Comparison of ENCODE assay signal across 17 cellular contexts in the genomic region with DNA sequence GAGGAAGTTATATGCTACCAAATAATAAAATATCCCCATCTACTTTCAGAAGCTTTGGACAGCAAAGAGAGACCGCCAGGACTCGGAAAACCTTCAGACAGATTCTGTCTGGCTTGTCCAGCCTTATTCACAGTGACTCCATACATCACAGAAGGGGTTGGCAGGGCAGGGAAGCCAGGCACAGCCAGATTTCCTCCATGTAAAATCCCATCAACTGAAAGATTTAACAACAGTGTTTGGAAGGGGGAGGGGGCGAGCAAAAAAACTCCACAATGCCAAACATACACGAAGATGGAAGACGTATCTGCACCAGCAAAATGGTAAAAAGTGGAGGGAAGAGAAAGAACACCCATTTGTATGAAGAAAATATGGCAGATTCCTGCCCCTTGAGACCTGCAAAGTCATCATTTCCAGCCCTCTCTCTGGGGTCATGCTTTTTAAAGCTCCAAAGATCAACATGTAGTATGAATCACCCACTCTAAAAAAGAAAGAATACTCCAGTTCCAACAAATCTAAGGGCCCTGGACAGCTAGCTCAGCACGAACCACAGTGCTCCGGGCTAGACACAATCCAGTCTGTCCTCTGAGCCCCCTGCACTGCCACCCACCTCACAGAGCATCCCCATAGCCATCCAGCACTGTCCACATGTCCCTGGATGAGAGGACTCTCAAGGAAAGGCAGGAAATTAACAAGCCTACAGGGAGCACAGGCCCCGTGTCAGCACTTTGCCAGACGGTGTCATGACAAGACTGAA.
DNase-seq lines count a peak whose midpoint lies in the region; TF ChIP-seq lines count a peak whose summit lies in the region.
"Had no signal": no experiment of that assay in that cellular context is flagged by ENCODE, and none has a peak within 500 bp of the region (broad histone marks: within the 10 kb centered on the region; RNA-seq: fewer than 3 reads in every experiment).

No MANE protein-coding gene starts in this region.

- peak overlapping the region; percentile 37 for H3K27ac ChIP-seq in SJSA1
- H3K27ac ChIP-seq in smooth muscle cell (ENCODE audit: low read depth) = peak overlapping the region; percentile 68
- H3K27ac ChIP-seq: C4-2B, lower lobe of right lung, neural progenitor cell had no signal

- no peaks in the 10 kb centered on the region for H3F3A ChIP-seq in smooth muscle cell (ENCODE audit: low read depth)

- H3K27me3 ChIP-seq in SJSA1 (replicated peaks) (no peaks in the 10 kb centered on the region), smooth muscle cell (ENCODE audit: low read depth) (no peaks in the 10 kb centered on the region)

- no peaks in the 10 kb centered on the region for H3K79me2 ChIP-seq in smooth muscle cell (ENCODE audit: low read depth)

- WGBS in smooth muscle cell (ENCODE audit: low lambda C conversion rate) = 60% methylated on average over 9 of the region's 9 CpGs

- H3K4me3 ChIP-seq in SJSA1 (no peak overlapping the region), smooth muscle cell (no peak overlapping the region)
- H3K4me3 ChIP-seq: lower lobe of right lung, neural progenitor cell had no signal

- H3K4me1 ChIP-seq in SJSA1 (replicated peaks) (peaks cover 13% of the 10 kb centered on the region), smooth muscle cell (ENCODE audit: low read depth) (no peaks in the 10 kb centered on the region)
- H3K4me1 ChIP-seq: lower lobe of right lung had no signal

- no peak for TF ChIP-seq CTCF in GM13976 (IDR thresholded peaks at IDR 0.05; ENCODE audit: borderline replicate concordance, control extremely low read depth, extremely low read depth, insufficient read depth, missing control alignments)
- TF ChIP-seq CTCF in smooth muscle cell (IDR thresholded peaks at IDR 0.05; ENCODE audit: borderline replicate concordance, insufficient read depth, poor library complexity, severe bottlenecking) = no peak

- no peaks in the 10 kb centered on the region for H3K36me3 ChIP-seq in SJSA1
- H3K36me3 ChIP-seq in smooth muscle cell (ENCODE audit: low read depth) = no peaks in the 10 kb centered on the region
- H3K36me3 ChIP-seq: lower lobe of right lung, neural progenitor cell had no signal

- in situ Hi-C loops in GM13976 (cut with MboI; ENCODE audit: low sequenced_read_pairs, unreplicated experiment) = no loop called here

- H2AFZ ChIP-seq in smooth muscle cell (ENCODE audit: low read depth) = peak overlapping the region; percentile 44
- H2AFZ ChIP-seq: neural progenitor cell had no signal

- H3K9ac ChIP-seq in smooth muscle cell (ENCODE audit: low read depth) = no peak overlapping the region
- H3K9ac ChIP-seq: neural progenitor cell, SK-N-SH had no signal

- DNase-seq in GM13976 (ENCODE audit: low spot score) = peak; percentile 12
- DNase-seq in SJSA1 (ENCODE audit: low read depth in 1 of 2, low spot score in 2 of 2) = peak; percentile 44 to 57
- peak; percentile 12 for DNase-seq in iris pigment epithelial cell (ENCODE audit: low read depth)
- DNase-seq in smooth muscle cell (lab: John Stamatoyannopoulos, UW; ENCODE audit: unreplicated experiment) = no peak
- no peak for DNase-seq in NCI-H748 (lab: John Stamatoyannopoulos, UW; ENCODE audit: unreplicated experiment)
- no peak for DNase-seq in NOMO-1 treated with dmso at 0.1 percent for 144 hours (lab: John Stamatoyannopoulos, UW; ENCODE audit: unreplicated experiment)
- no peak for DNase-seq in posterior vena cava (ENCODE audit: low spot score)
- DNase-seq in NCI-H2171 treated with DMSO at 0.1 percent for 48 hours (lab: John Stamatoyannopoulos, UW) = no peak
- DNase-seq: activated CD4-positive, alpha-beta T cell treated with anti-CD3 and anti-CD28 coated beads, Interleukin-2, amount 50 U/mL, for 1 hour; HCEC 1CT; lower lobe of right lung; NCI-H1048; NCI-H2227 treated with DMSO at 0.1 percent for 48 hours; SK-N-SH; stimulated activated naive CD4-positive, alpha-beta T cell had no signal

- intact Hi-C loops in posterior vena cava (cut with DNase I) = no loop called here

- no peaks in the 10 kb centered on the region for H3K9me3 ChIP-seq in SJSA1 (replicated peaks)
- no peaks in the 10 kb centered on the region for H3K9me3 ChIP-seq in smooth muscle cell (replicated peaks; ENCODE audit: low read depth)
- H3K9me3 ChIP-seq: lower lobe of right lung, SK-N-SH had no signal

- H4K20me1 ChIP-seq in smooth muscle cell (ENCODE audit: low read depth) = no peaks in the 10 kb centered on the region

- no peak overlapping the region for H3K4me2 ChIP-seq in smooth muscle cell
- H3K4me2 ChIP-seq: neural progenitor cell, SK-N-SH had no signal

Comparison
In these comparisons a context has a peak if more than half of its experiments do, and no peak if none do; other contexts are left out.
1. DNase-seq: peak in GM13976 (single experiment), SJSA1 (2 of 2) and iris pigment epithelial cell (single experiment); none in smooth muscle cell (single experiment), NCI-H748 (single experiment), NOMO-1 treated with dmso at 0.1 percent for 144 hours (single experiment), posterior vena cava (single experiment) and NCI-H2171 treated with DMSO at 0.1 percent for 48 hours (single experiment).